ENCODE assay signal across 8 cellular contexts in the genomic region with DNA sequence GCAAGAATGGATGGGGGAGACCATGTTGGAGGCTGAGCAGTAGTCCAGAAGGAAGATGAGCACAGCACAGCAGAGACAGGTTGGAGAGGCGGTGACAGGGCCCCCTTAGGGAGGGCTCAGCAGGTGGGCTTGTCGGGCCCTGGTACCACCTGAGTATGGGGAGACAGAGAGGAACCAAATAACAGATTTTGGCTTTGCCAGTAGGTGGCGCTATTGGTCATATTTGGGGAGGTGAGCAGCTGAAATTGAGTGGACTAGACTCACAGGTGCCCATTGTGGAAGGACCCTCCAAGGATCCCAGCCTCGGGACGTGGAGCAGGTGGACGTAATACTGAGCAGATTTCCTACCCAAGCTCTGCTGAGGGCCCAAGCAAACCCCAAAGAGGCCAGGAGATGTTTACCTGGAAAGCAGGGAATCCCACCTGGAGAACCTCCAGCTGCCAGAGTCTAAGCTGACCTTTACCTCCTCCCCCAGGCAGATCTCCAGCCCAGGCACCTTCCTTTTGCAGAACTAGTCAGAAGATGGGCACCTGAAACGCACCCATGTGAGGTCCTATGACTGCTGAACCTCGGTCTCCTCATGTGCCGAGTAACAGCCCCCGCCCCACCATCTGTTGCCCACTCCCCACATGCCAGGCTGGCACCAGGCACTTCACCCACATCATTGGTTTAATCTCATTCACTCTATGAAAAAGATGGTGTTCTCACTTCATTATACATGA. TPM values are rescaled to one million over a fixed set of nuclear protein-coding genes. Genes with fewer than 3 reads are reported as not detected.
DNase-seq lines count a peak whose midpoint lies in the region; ATAC-seq and TF ChIP-seq lines count a peak whose summit lies in the region.

No MANE protein-coding gene starts in this region.

- no peak overlapping the region for H3K4me3 ChIP-seq in BJ (ENCODE audit: low read depth, low read length)
- no peak overlapping the region for H3K4me3 ChIP-seq in HEK293 (ENCODE audit: low read depth, low read length)

- no peaks in the 10 kb centered on the region for H3K9me3 ChIP-seq in HEK293 (ENCODE audit: control insufficient read depth, insufficient read depth, low read depth, low read length)

- peaks cover 61 to 84% of the 10 kb centered on the region in 2 donors for H3K27me3 Mint-ChIP-seq in effector memory CD8-positive, alpha-beta T cell

- peak; percentile 80 for TF ChIP-seq CTCF in BJ (IDR thresholded peaks at IDR 0.05; ENCODE audit: insufficient read depth, low read depth, low read length)
- peak; percentile 87 for TF ChIP-seq CTCF in HEK293 (tag by site-specific recombination; IDR thresholded peaks at IDR 0.05)

- CTCF ChIA-PET in BJ (lab: Yijun Ruan, JAX): interaction anchor here (0.6 to 7.0 kb wide), 41 partner anchors 9 to 370 kb away, joined by 3 to 153 read pairs (median 5); partner anchors contain the start of gene FEM1B
- CTCF ChIA-PET in HEK293 (lab: Yijun Ruan, JAX): interaction anchor here (0.5 to 14.6 kb wide), 36 partner anchors 9 to 1461 kb away, joined by 3 to 421 read pairs (median 4); no protein-coding TSS in a partner anchor

- H3K36me3 Mint-ChIP-seq in effector memory CD8-positive, alpha-beta T cell (ENCODE audit: insufficient read depth): no peaks in the 10 kb centered on the region

- peaks cover 1% of the 10 kb centered on the region; the same call in 1 of the 2 replicates for H3K27me3 ChIP-seq in BJ (ENCODE audit: control insufficient read depth, insufficient read depth, low read length)

- peaks cover 6% of the 10 kb centered on the region in 2 donors for H3K4me1 Mint-ChIP-seq in effector memory CD8-positive, alpha-beta T cell (ENCODE audit: low read depth in 2 of 2)

- H3K9me3 Mint-ChIP-seq in effector memory CD8-positive, alpha-beta T cell: no peaks in the 10 kb centered on the region

- POLR2A ChIA-PET in BJ (lab: Charles Lee): no interaction called here
- POLR2A ChIA-PET in HEK293 (lab: Yijun Ruan, JAX): interaction anchor here (0.6 to 1.2 kb wide), 3 partner anchors 120 to 322 kb away, joined by 4 to 6 read pairs (median 6); no protein-coding TSS in a partner anchor

- no peak overlapping the region for H3K27ac Mint-ChIP-seq in effector memory CD8-positive, alpha-beta T cell

- no peak for ATAC-seq in effector memory CD8-positive, alpha-beta T cell (replicated peaks)
- no peak for ATAC-seq in GM21723 (IDR thresholded peaks at IDR 0.05; ENCODE audit: unreplicated experiment)

- DNase-seq in BJ (ENCODE audit: low read depth) (no peak), NCI-H774 (lab: John Stamatoyannopoulos, UW) (peak; percentile 46), myocyte (ENCODE audit: low read depth) (peak; percentile 76), substantia nigra (lab: John Stamatoyannopoulos, UW) (peak in 36 of 49 donors; percentile 15 to 83 (median 54))
- DNase-seq in activated CD8-positive, alpha-beta memory T cell treated with anti-CD3 and anti-CD28 coated beads for 24 hours: peak; percentile 85
- DNase-seq in effector memory CD8-positive, alpha-beta T cell: peak; percentile 52 to 62 (median 54)

- H3K27ac ChIP-seq in HEK293 (ENCODE audit: extremely low read depth, low read depth, low read length) (no peak overlapping the region), substantia nigra (ENCODE audit: low read depth, low read length, poor library complexity, severe bottlenecking) (peak overlapping the region; percentile 42)

- H3K4me3 Mint-ChIP-seq in effector memory CD8-positive, alpha-beta T cell: no peak overlapping the region

- no peaks in the 10 kb centered on the region for H3K4me1 ChIP-seq in HEK293 (ENCODE audit: control insufficient read depth, insufficient read depth, low read length)

- no peaks in the 10 kb centered on the region for H3K36me3 ChIP-seq in BJ (ENCODE audit: control insufficient read depth, insufficient read depth, low read length)
- no peaks in the 10 kb centered on the region for H3K36me3 ChIP-seq in HEK293 (ENCODE audit: control insufficient read depth in 2 of 2, insufficient read depth in 1 of 2, low read length in 2 of 2)

TF ChIP-seq in HEK293, 187 proteins besides CTCF, POLR2A, EP300 and RAD21 (continues in another document):
- TF ChIP-seq ATF2 (tag by site-specific recombination; IDR thresholded peaks at IDR 0.05; ENCODE audit: low read depth) (no peak), KLF17 (tag by site-specific recombination; IDR thresholded peaks at IDR 0.05) (no peak; the same call in 1 of the 2 replicates), ZNF843 (tag by site-specific recombination; IDR thresholded peaks at IDR 0.05) (no peak), ZNF654 (tag by site-specific recombination; IDR thresholded peaks at IDR 0.05; ENCODE audit: low read depth) (peak; percentile 91), IKZF3 (tag by site-specific recombination; IDR thresholded peaks at IDR 0.05) (0 out of 2 replicates have a peak, but pooled peaks have one; percentile 18), ZBTB20 (tag by site-specific recombination; IDR thresholded peaks at IDR 0.05) (no peak), ZNF2 (tag by site-specific recombination; IDR thresholded peaks at IDR 0.05) (peak; percentile 83; the same call in 1 of the 2 replicates), ZNF670 (tag by site-specific recombination; IDR thresholded peaks at IDR 0.05; ENCODE audit: low read depth) (no peak), ZNF280C (tag by site-specific recombination; IDR thresholded peaks at IDR 0.05) (no peak), SCRT2 (tag by site-specific recombination; IDR thresholded peaks at IDR 0.05) (peak; percentile 46), ZNF747 (tag by site-specific recombination; IDR thresholded peaks at IDR 0.05) (no peak), ZNF529 (tag by site-specific recombination; IDR thresholded peaks at IDR 0.05; ENCODE audit: insufficient replicate concordance) (no peak), SP3 (tag by site-specific recombination; IDR thresholded peaks at IDR 0.05) (no peak), ZNF837 (tag by site-specific recombination; IDR thresholded peaks at IDR 0.05) (no peak), ZNF600 (tag by site-specific recombination; IDR thresholded peaks at IDR 0.05) (no peak), ZNF610 (tag by site-specific recombination; IDR thresholded peaks at IDR 0.05; ENCODE audit: borderline replicate concordance) (no peak), ZNF521 (tag by site-specific recombination; IDR thresholded peaks at IDR 0.05) (no peak), SP7 (tag by site-specific recombination; IDR thresholded peaks at IDR 0.05) (0 out of 2 replicates have a peak, but pooled peaks have one; percentile 27)
- TF ChIP-seq, protein P1, sequence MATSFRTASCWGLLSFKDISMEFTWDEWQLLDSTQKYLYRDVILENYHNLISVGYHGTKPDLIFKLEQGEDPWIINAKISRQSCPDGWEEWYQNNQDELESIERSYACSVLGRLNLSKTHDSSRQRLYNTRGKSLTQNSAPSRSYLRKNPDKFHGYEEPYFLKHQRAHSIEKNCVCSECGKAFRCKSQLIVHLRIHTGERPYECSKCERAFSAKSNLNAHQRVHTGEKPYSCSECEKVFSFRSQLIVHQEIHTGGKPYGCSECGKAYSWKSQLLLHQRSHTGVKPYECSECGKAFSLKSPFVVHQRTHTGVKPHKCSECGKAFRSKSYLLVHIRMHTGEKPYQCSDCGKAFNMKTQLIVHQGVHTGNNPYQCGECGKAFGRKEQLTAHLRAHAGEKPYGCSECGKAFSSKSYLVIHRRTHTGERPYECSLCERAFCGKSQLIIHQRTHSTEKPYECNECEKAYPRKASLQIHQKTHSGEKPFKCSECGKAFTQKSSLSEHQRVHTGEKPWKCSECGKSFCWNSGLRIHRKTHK (tag by site-specific recombination; IDR thresholded peaks at IDR 0.05): no peak

RNA-seq across cellular contexts. Expression of gene CORO2B, which starts 24.6 kb away (rescaled TPM):
- polyA plus RNA-seq in BJ (2011; rRNA removed): 5.1 and 7.7 TPM in 2 replicates
- 5.2 and 6.8 TPM in 2 replicates for polyA minus RNA-seq in BJ (2011; rRNA and poly(A)+ RNA removed)
- 1.7 and 3.2 TPM in 2 replicates for total RNA-seq in myocyte
- polyA plus RNA-seq in myocyte (2012): 33.3 TPM
